9 cellular contexts compared by ENCODE assay signal in genomic region chr19:11268783-11269267, GRCh38. TPM values are rescaled to one million over a fixed set of nuclear protein-coding genes. Genes with fewer than 3 reads are reported as not detected.
DNase-seq lines count a peak whose midpoint lies in the region; ATAC-seq, FAIRE-seq and TF ChIP-seq lines count a peak whose summit lies in the region.
"Had no signal": no experiment of that assay in that cellular context is flagged by ENCODE, and none has a peak within 500 bp of the region (broad histone marks: within the 10 kb centered on the region; RNA-seq: fewer than 3 reads in every experiment).

No MANE protein-coding gene starts in this region.

- intact Hi-C loops in K562 (cut with micrococcal nuclease), result no loop called here
- intact Hi-C loops in right cardiac atrium (cut with DNase I), result no loop called here

- no peak for TF ChIP-seq RAD21 in K562 (CRISPR knock-in tag; conservative IDR thresholded peaks at IDR 0.05 in 1 of 2, IDR thresholded peaks at IDR 0.05 in 1 of 2)

- no peak; the same call in 1 of the 2 replicates for TF ChIP-seq EP300 in K562 (IDR thresholded peaks at IDR 0.05; ENCODE audit: low read length)

- H3K9me1 ChIP-seq in K562 (ENCODE audit: control insufficient read depth, insufficient read depth, low read length), result no peaks in the 10 kb centered on the region

- POLR2A ChIA-PET in K562 (lab: Yijun Ruan, JAX), result no interaction called here

- H3K27ac ChIP-seq in K562 (ENCODE audit: extremely low read depth, low read depth, low read length) (peak overlapping the region; percentile 46; the same call in 1 of the 3 replicates), right cardiac atrium (ENCODE audit: low read length) (no peak overlapping the region), skeletal muscle tissue (ENCODE audit: low read depth, low read length) (peak overlapping the region; percentile 36)

- CTCF ChIA-PET in K562 (lab: Yijun Ruan, JAX; ENCODE audit: low intra/inter-chr PET ratio), result interaction anchor here (0.6 kb wide), 1 partner anchor 56 kb away, joined by 3 read pairs; no protein-coding TSS in a partner anchor

- no peaks in the 10 kb centered on the region for H3K79me2 ChIP-seq in K562 (ENCODE audit: control insufficient read depth, insufficient read depth, low read length)

- peaks cover 0 to 2% of the 10 kb centered on the region in 2 experiments; a peak in 2 of 5 replicates for H3K27me3 ChIP-seq in K562 (ENCODE audit: control insufficient read depth in 2 of 2, insufficient read depth in 2 of 2, low read length in 2 of 2)
- no peaks in the 10 kb centered on the region for H3K27me3 ChIP-seq in right cardiac atrium (ENCODE audit: control insufficient read depth, insufficient read depth)
- H3K27me3 ChIP-seq in skeletal muscle tissue (ENCODE audit: control insufficient read depth in 3 of 3, insufficient read depth in 3 of 3, low read length in 3 of 3), result peaks cover 0 to 4% (median 0%) of the 10 kb centered on the region in 3 donors

- no peak for TF ChIP-seq CTCF in K562 (IDR thresholded peaks at IDR 0.05 in 2 of 3, conservative IDR thresholded peaks at IDR 0.05 in 1 of 3; ENCODE audit: insufficient read depth in 2 of 3, low read depth in 1 of 3, low read length in 3 of 3)

- H3K4me1 ChIP-seq in K562 (replicated peaks in 1 of 2; ENCODE audit: control insufficient read depth in 2 of 2, insufficient read depth in 2 of 2, low read length in 2 of 2), result peaks cover 10 to 12% of the 10 kb centered on the region in 2 experiments; a peak in 3 of 5 replicates
- no peaks in the 10 kb centered on the region for H3K4me1 ChIP-seq in right cardiac atrium (ENCODE audit: control insufficient read depth, insufficient read depth, low read length)
- peaks cover 4 to 15% (median 7%) of the 10 kb centered on the region in 3 donors for H3K4me1 ChIP-seq in skeletal muscle tissue (ENCODE audit: control insufficient read depth in 3 of 3, insufficient read depth in 3 of 3, low read length in 3 of 3)

- H3K9ac ChIP-seq in K562 (ENCODE audit: insufficient read depth in 1 of 2, low read depth in 2 of 2, low read length in 2 of 2) (peak overlapping the region in 1 of 2 experiments; percentile 24; a peak in 1 of 4 replicates), skeletal muscle tissue (ENCODE audit: low read depth in 1 of 3, low read length in 3 of 3) (no peak overlapping the region)

- peak; percentile 33 for DNase-seq in HT-29 (ENCODE audit: low spot score)
- peak; percentile 38 to 72 (median 52) for DNase-seq in K562 (ENCODE audit: extremely low read depth in 1 of 4, low spot score in 3 of 4)
- peak; percentile 81 to 91 (median 86) for DNase-seq in right cardiac atrium
- DNase-seq in retina, result no peak
- no peak for DNase-seq in activated T-cell treated with anti-CD3 and anti-CD28 coated beads for 4 hours

- H3K36me3 ChIP-seq in K562 (ENCODE audit: control insufficient read depth, insufficient read depth, low read length) (no peaks in the 10 kb centered on the region), skeletal muscle tissue (ENCODE audit: control insufficient read depth in 3 of 3, insufficient read depth in 3 of 3, low read length in 3 of 3) (no peaks in the 10 kb centered on the region)

- 0 out of 2 replicates have a peak, but pooled peaks cover 3% of the 10 kb centered on the region for H4K20me1 ChIP-seq in K562 (replicated peaks; ENCODE audit: control insufficient read depth, insufficient read depth, low read length)

- H2AFZ ChIP-seq in K562 (ENCODE audit: low read depth, low read length), result peak overlapping the region; percentile 10; the same call in 1 of the 2 replicates

- 20% methylated on average over 10 of the region's 10 CpGs for WGBS in K562 (ENCODE audit: insufficient coverage, low coverage, missing lambda C conversion rate)
- WGBS in right cardiac atrium, result 37% methylated on average over 10 of the region's 10 CpGs

- H3K9me3 ChIP-seq in K562 (replicated peaks; ENCODE audit: control insufficient read depth, insufficient read depth, low read depth, low read length) (no peaks in the 10 kb centered on the region), right cardiac atrium (ENCODE audit: control insufficient read depth, low read length) (no peaks in the 10 kb centered on the region), skeletal muscle tissue (ENCODE audit: control insufficient read depth in 3 of 3, low read length in 3 of 3) (no peaks in the 10 kb centered on the region)

- in situ Hi-C loops in K562 (cut with MboI), result no loop called here

- no peak overlapping the region for H3K4me3 ChIP-seq in K562
- H3K4me3 ChIP-seq in right cardiac atrium (ENCODE audit: low read length), result no peak overlapping the region
- no peak overlapping the region for H3K4me3 ChIP-seq in skeletal muscle tissue (ENCODE audit: low read length in 3 of 3)

- FAIRE-seq in K562 (lab: Jason Lieb, UNC), result peak; percentile 78

- ATAC-seq in K562 (peak; percentile 77), right cardiac atrium (peak; percentile 80 to 87), HG03571 (IDR thresholded peaks at IDR 0.05; ENCODE audit: unreplicated experiment) (no peak), GM19351 (IDR thresholded peaks at IDR 0.05; ENCODE audit: unreplicated experiment) (no peak)

- BruUV-seq in K562 (replicated peaks; lab: Mats Ljungman, UMichigan), result no TSS peak

- TF ChIP-seq POLR2A in K562 (conservative IDR thresholded peaks at IDR 0.05), result no peak

- no peak overlapping the region for H3K4me2 ChIP-seq in K562 (ENCODE audit: insufficient read depth, low read length)

TF ChIP-seq in K562, 482 proteins besides CTCF, POLR2A, EP300 and RAD21 (continues in another document):
- no peak for TF ChIP-seq ZNF224 (CRISPR knock-in tag; IDR thresholded peaks at IDR 0.05)

RNA-seq across cellular contexts. Expression of gene DOCK6, which starts 6.5 kb away (rescaled TPM):
- total RNA-seq in HT-29 (2014; rRNA removed; shearing (Covaris generic)), result 12.7 and 19.4 TPM in 2 replicates
- total RNA-seq in K562 (2011; cell fraction: chromatin; rRNA removed; ENCODE audit: low replicate concordance), result 79.9 and 184 TPM in 2 replicates
- 88.2 and 89.2 TPM in 2 replicates for total RNA-seq in K562 (2011; cell fraction: nucleolus; rRNA removed)
- 65.6 and 76.9 TPM in 2 replicates for total RNA-seq in K562 (2011; cell fraction: nucleoplasm; rRNA removed)
- total RNA-seq in K562 (2014; rRNA removed) (3.8 and 5.7 TPM in 2 replicates), K562 (2014; rRNA removed; fragmentation: Illumina TruSeq; extraction: Trizol) (2.0 and 2.4 TPM in 2 replicates), K562 (2015; rRNA removed; fragmentation: Illumina TruSeq; extraction: Trizol) (1.9 and 2.3 TPM in 2 replicates), K562 (2021) (19.3 and 20.2 TPM in 2 replicates), right cardiac atrium (10 to 100 TPM; 35.0 to 68.5 (median 36.3) TPM), skeletal muscle tissue (16.2 TPM)
- polyA plus RNA-seq in K562 (2011; rRNA removed) (7.0 and 14.5 TPM in 2 replicates), K562 (2014; fragmentation: Illumina TruSeq; extraction: Trizol) (4.4 and 7.3 TPM in 2 replicates), K562 (2014; fragmentation: Nextera tagmentation; extraction: Ambion mirVana) (under 1 TPM; 0.35 to 0.46 TPM), K562 (2014; rRNA removed) (10.0 and 11.8 TPM in 2 replicates), right cardiac atrium (23.8 TPM)
- polyA plus RNA-seq in K562 (2011; cell fraction: cytosol; rRNA removed), result 8.0 and 14.5 TPM in 2 replicates
- polyA plus RNA-seq in K562 (2011; cell fraction: nucleus; rRNA removed), result 78.6 and 79.9 TPM in 2 replicates
- 7.9 and 22.7 TPM in 2 replicates for polyA plus RNA-seq in K562 (2012)
- 5.3 and 5.8 TPM in 2 replicates for polyA minus RNA-seq in K562 (2011; rRNA and poly(A)+ RNA removed)
- 8.8 and 17.8 TPM in 2 replicates for polyA minus RNA-seq in K562 (2011; cell fraction: cytosol; rRNA and poly(A)+ RNA removed)
- polyA minus RNA-seq in K562 (2011; cell fraction: nucleus; rRNA and poly(A)+ RNA removed), result 15.8 and 20.2 TPM in 2 replicates

RNA-seq across cellular contexts. Expression of gene TSPAN16, which starts 27.1 kb away (rescaled TPM):
- total RNA-seq in HT-29 (2014; rRNA removed; shearing (Covaris generic)), result not detected in 2 replicates
- not detected in 2 replicates for total RNA-seq in K562 (2011; cell fraction: chromatin; rRNA removed; ENCODE audit: low replicate concordance)
- not detected in 2 replicates for total RNA-seq in K562 (2011; cell fraction: nucleolus; rRNA removed)
- total RNA-seq in K562 (2011; cell fraction: nucleoplasm; rRNA removed), result not detected in 2 replicates
- total RNA-seq in K562 (2014; rRNA removed) (not detected in 2 replicates), K562 (2014; rRNA removed; fragmentation: Illumina TruSeq; extraction: Trizol) (not detected in 2 replicates), K562 (2015; rRNA removed; fragmentation: Illumina TruSeq; extraction: Trizol) (not detected in 2 replicates), K562 (2021) (not detected in 2 replicates), right cardiac atrium (not detected), skeletal muscle tissue (not detected)
- polyA plus RNA-seq in K562 (2011; rRNA removed) (not detected in 2 replicates), K562 (2014; fragmentation: Illumina TruSeq; extraction: Trizol) (not detected in 2 replicates), K562 (2014; fragmentation: Nextera tagmentation; extraction: Ambion mirVana) (not detected), K562 (2014; rRNA removed) (not detected in 2 replicates), right cardiac atrium (not detected)
- not detected in 2 replicates for polyA plus RNA-seq in K562 (2011; cell fraction: cytosol; rRNA removed)
- not detected in 2 replicates for polyA plus RNA-seq in K562 (2011; cell fraction: nucleus; rRNA removed)
- polyA plus RNA-seq in K562 (2012), result not detected in 2 replicates
- polyA minus RNA-seq in K562 (2011; rRNA and poly(A)+ RNA removed), result not detected in 2 replicates
- not detected in 2 replicates for polyA minus RNA-seq in K562 (2011; cell fraction: cytosol; rRNA and poly(A)+ RNA removed)
- polyA minus RNA-seq in K562 (2011; cell fraction: nucleus; rRNA and poly(A)+ RNA removed), result not detected in 2 replicates
- total RNA-seq: cerebellum had no signal

RNA-seq across cellular contexts. Expression of gene ANGPTL8, which starts 29.4 kb away (rescaled TPM):
- total RNA-seq in HT-29 (2014; rRNA removed; shearing (Covaris generic)), result not detected in 2 replicates
- total RNA-seq in K562 (2011; cell fraction: chromatin; rRNA removed; ENCODE audit: low replicate concordance), result not detected in 2 replicates
- not detected in 2 replicates for total RNA-seq in K562 (2011; cell fraction: nucleolus; rRNA removed)
- not detected in 2 replicates for total RNA-seq in K562 (2011; cell fraction: nucleoplasm; rRNA removed)
- total RNA-seq in K562 (2014; rRNA removed) (not detected in 2 replicates), K562 (2014; rRNA removed; fragmentation: Illumina TruSeq; extraction: Trizol) (not detected in 2 replicates), K562 (2015; rRNA removed; fragmentation: Illumina TruSeq; extraction: Trizol) (not detected in 2 replicates), K562 (2021) (not detected in 2 replicates), right cardiac atrium (under 1 TPM in 3 of 4 donors, not detected in 1; 0.47 to 0.84 (median 0.51) TPM), skeletal muscle tissue (3.1 TPM)
- polyA plus RNA-seq in K562 (2011; rRNA removed) (not detected in 2 replicates), K562 (2014; fragmentation: Illumina TruSeq; extraction: Trizol) (not detected in 2 replicates), K562 (2014; fragmentation: Nextera tagmentation; extraction: Ambion mirVana) (not detected), K562 (2014; rRNA removed) (not detected in 2 replicates), right cardiac atrium (4.8 TPM)
- polyA plus RNA-seq in K562 (2011; cell fraction: cytosol; rRNA removed), result not detected in 2 replicates
- not detected in 2 replicates for polyA plus RNA-seq in K562 (2011; cell fraction: nucleus; rRNA removed)
- not detected in 2 replicates for polyA plus RNA-seq in K562 (2012)
- polyA minus RNA-seq in K562 (2011; rRNA and poly(A)+ RNA removed), result not detected in 2 replicates
- polyA minus RNA-seq in K562 (2011; cell fraction: cytosol; rRNA and poly(A)+ RNA removed), result not detected in 2 replicates
- not detected in 2 replicates for polyA minus RNA-seq in K562 (2011; cell fraction: nucleus; rRNA and poly(A)+ RNA removed)
- total RNA-seq: cerebellum had no signal

Comparison
In these comparisons a context has a peak if more than half of its experiments do, and no peak if none do; other contexts are left out.
1. DNase-seq: peak in HT-29 (single experiment), K562 (4 of 4) and right cardiac atrium (3 of 3); none in retina (single experiment) and activated T-cell treated with anti-CD3 and anti-CD28 coated beads for 4 hours (single experiment).
2. ATAC-seq: peak in K562 (single experiment) and right cardiac atrium (2 of 2); none in HG03571 (single experiment) and GM19351 (single experiment).